In the genomic region with DNA sequence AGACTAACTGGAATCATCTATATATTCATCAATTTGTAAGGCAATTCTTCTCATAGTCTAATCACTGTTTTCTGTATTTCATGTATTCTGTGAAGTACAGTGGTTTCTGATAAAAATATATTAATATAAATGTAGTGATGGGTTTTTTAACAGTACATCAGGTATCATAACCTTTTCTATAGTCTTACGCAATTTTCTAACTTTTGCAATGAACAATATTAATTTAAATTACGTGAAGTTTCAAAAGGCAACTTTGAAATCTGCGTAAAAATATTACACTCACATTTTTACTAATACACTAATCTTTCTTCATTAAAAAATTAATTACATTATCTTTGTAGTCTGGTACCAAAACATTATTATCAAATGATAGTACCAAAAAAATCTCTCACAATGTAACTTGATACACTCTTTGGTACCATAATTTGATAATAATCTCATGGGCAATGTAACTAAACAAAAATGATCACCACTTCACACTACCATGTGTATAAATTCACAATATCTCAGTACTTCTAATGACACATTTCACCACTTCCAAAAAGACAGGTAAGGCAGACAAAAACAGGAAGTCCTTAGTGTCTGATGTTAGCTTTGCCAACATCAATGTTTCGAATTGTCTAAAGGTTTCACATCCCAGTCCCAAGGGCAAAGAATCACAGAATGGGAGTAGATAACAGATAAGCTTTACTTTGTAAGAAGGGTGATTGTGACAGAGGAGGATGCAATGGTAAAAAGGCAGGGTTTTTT, we compare ENCODE assay signal across 13 cellular contexts. TPM values are rescaled to one million over a fixed set of nuclear protein-coding genes. Genes with fewer than 3 reads are reported as not detected.
DNase-seq lines count a peak whose midpoint lies in the region; ATAC-seq and TF ChIP-seq lines count a peak whose summit lies in the region.
"Had no signal": no experiment of that assay in that cellular context is flagged by ENCODE, and none has a peak within 500 bp of the region (broad histone marks: within the 10 kb centered on the region; RNA-seq: fewer than 3 reads in every experiment).

No MANE protein-coding gene starts in this region.

- no peak for DNase-seq in activated CD8-positive, alpha-beta memory T cell treated with anti-CD3 and anti-CD28 coated beads, Interleukin-2, amount 10 ng/mL, durations not matched to agents 7 days and 5 days
- no peak for DNase-seq in activated CD8-positive, alpha-beta memory T cell treated with anti-CD3 and anti-CD28 coated beads, Interleukin-2, amount 50 U/mL, for 48 hours
- peak; percentile 54 for DNase-seq in RPMI8226
- DNase-seq in natural killer cell treated with Interleukin-12 subunit alpha and Interleukin-12 subunit beta and Interleukin-15 and Interleukin-18, amount 100 ng/mL, for 72 hours (ENCODE audit: low spot score), result no peak
- no peak for DNase-seq in putamen (ENCODE audit: low spot score)
- no peak for DNase-seq in GM10266 (ENCODE audit: extremely low spot score)
- DNase-seq in HFFc6, result no peak
- DNase-seq: GDM1, Karpas-422 had no signal

- peaks cover 3% of the 10 kb centered on the region for H3K36me3 Mint-ChIP-seq in activated CD8-positive, alpha-beta memory T cell treated with anti-CD3 and anti-CD28 coated beads, Interleukin-2, amount 10 ng/mL, durations not matched to agents 7 days and 5 days
- H3K36me3 Mint-ChIP-seq in natural killer cell treated with Interleukin-12 subunit alpha and Interleukin-12 subunit beta and Interleukin-15 and Interleukin-18, amount 100 ng/mL, for 72 hours, result no peaks in the 10 kb centered on the region
- H3K36me3 Mint-ChIP-seq in HFFc6 (ENCODE audit: low read depth), result no peaks in the 10 kb centered on the region

- TF ChIP-seq CTCF in GM10266 (IDR thresholded peaks at IDR 0.05; ENCODE audit: control insufficient read depth, insufficient read depth, low read depth, missing control alignments) (no peak), HFFc6 (IDR thresholded peaks at IDR 0.05) (no peak)

- CTCF ChIA-PET in activated CD8-positive, alpha-beta memory T cell treated with anti-CD3 and anti-CD28 coated beads, Interleukin-2, amount 10 ng/mL, durations not matched to agents 7 days and 5 days (lab: Charles Lee), result interaction anchor here (0.7 kb wide), 1 partner anchor 31 kb away, joined by 3 read pairs; no protein-coding TSS in a partner anchor

- peaks cover 14% of the 10 kb centered on the region for H3K4me1 Mint-ChIP-seq in activated CD8-positive, alpha-beta memory T cell treated with anti-CD3 and anti-CD28 coated beads, Interleukin-2, amount 10 ng/mL, durations not matched to agents 7 days and 5 days
- H3K4me1 Mint-ChIP-seq in natural killer cell treated with Interleukin-12 subunit alpha and Interleukin-12 subunit beta and Interleukin-15 and Interleukin-18, amount 100 ng/mL, for 72 hours (ENCODE audit: low read depth in 2 of 2), result peaks cover 9 to 12% of the 10 kb centered on the region in 2 donors
- peaks cover 37% of the 10 kb centered on the region for H3K4me1 Mint-ChIP-seq in HFFc6 (ENCODE audit: low read depth)

- H3K9me3 Mint-ChIP-seq in activated CD8-positive, alpha-beta memory T cell treated with anti-CD3 and anti-CD28 coated beads, Interleukin-2, amount 10 ng/mL, durations not matched to agents 7 days and 5 days (ENCODE audit: low read depth), result no peaks in the 10 kb centered on the region
- no peaks in the 10 kb centered on the region for H3K9me3 Mint-ChIP-seq in natural killer cell treated with Interleukin-12 subunit alpha and Interleukin-12 subunit beta and Interleukin-15 and Interleukin-18, amount 100 ng/mL, for 72 hours
- no peaks in the 10 kb centered on the region for H3K9me3 Mint-ChIP-seq in HFFc6
- H3K9me3 Mint-ChIP-seq: activated T-helper 2 cell treated with anti-CD3 and anti-CD28 coated beads, Interferon-gamma antibody, Interleukin-2, Interleukin-4, amounts not matched to agents 10 μg/mL and 5 μg/mL and 100 μg/mL, durations not matched to agents 14 hours and 24 hours and 36 hours had no signal

- H3K27ac Mint-ChIP-seq in activated CD8-positive, alpha-beta memory T cell treated with anti-CD3 and anti-CD28 coated beads, Interleukin-2, amount 10 ng/mL, durations not matched to agents 7 days and 5 days, result peak overlapping the region; percentile 69
- H3K27ac Mint-ChIP-seq in natural killer cell treated with Interleukin-12 subunit alpha and Interleukin-12 subunit beta and Interleukin-15 and Interleukin-18, amount 100 ng/mL, for 72 hours, result no peak overlapping the region
- no peak overlapping the region for H3K27ac Mint-ChIP-seq in HFFc6
- H3K27ac Mint-ChIP-seq: activated T-helper 2 cell treated with anti-CD3 and anti-CD28 coated beads, Interferon-gamma antibody, Interleukin-2, Interleukin-4, amounts not matched to agents 10 μg/mL and 5 μg/mL and 100 μg/mL, durations not matched to agents 14 hours and 24 hours and 36 hours had no signal

- no peaks in the 10 kb centered on the region for H3K27me3 Mint-ChIP-seq in activated CD8-positive, alpha-beta memory T cell treated with anti-CD3 and anti-CD28 coated beads, Interleukin-2, amount 10 ng/mL, durations not matched to agents 7 days and 5 days
- peaks cover 0 to 4% of the 10 kb centered on the region in 2 donors for H3K27me3 Mint-ChIP-seq in natural killer cell treated with Interleukin-12 subunit alpha and Interleukin-12 subunit beta and Interleukin-15 and Interleukin-18, amount 100 ng/mL, for 72 hours
- no peaks in the 10 kb centered on the region; the same call in 1 of the 2 replicates for H3K27me3 Mint-ChIP-seq in HFFc6 (ENCODE audit: insufficient read depth)

- peak overlapping the region; percentile 6 for H3K4me3 Mint-ChIP-seq in activated CD8-positive, alpha-beta memory T cell treated with anti-CD3 and anti-CD28 coated beads, Interleukin-2, amount 10 ng/mL, durations not matched to agents 7 days and 5 days
- H3K4me3 Mint-ChIP-seq in natural killer cell treated with Interleukin-12 subunit alpha and Interleukin-12 subunit beta and Interleukin-15 and Interleukin-18, amount 100 ng/mL, for 72 hours, result peak overlapping the region; percentile 30
- no peak overlapping the region for H3K4me3 Mint-ChIP-seq in HFFc6

- ATAC-seq in activated CD8-positive, alpha-beta memory T cell treated with anti-CD3 and anti-CD28 coated beads, Interleukin-2, amount 10 ng/mL, durations not matched to agents 7 days and 5 days, result no peak
- ATAC-seq in HG02588 (IDR thresholded peaks at IDR 0.05; ENCODE audit: unreplicated experiment), result peak; percentile 46
- ATAC-seq in natural killer cell treated with Interleukin-12 subunit alpha and Interleukin-12 subunit beta and Interleukin-15 and Interleukin-18, amount 100 ng/mL, for 72 hours, result no peak

RNA-seq across cellular contexts. Expression of a gene that starts 8.7 kb away (rescaled TPM):
- under 1 TPM in 1 of 2 experiments, not detected in 1; 0.18 TPM for total RNA-seq in activated CD8-positive, alpha-beta memory T cell treated with anti-CD3 and anti-CD28 coated beads, Interleukin-2, amount 10 ng/mL, durations not matched to agents 7 days and 5 days
- total RNA-seq in natural killer cell treated with Interleukin-12 subunit alpha and Interleukin-12 subunit beta and Interleukin-15 and Interleukin-18, amount 100 ng/mL, for 72 hours, result under 1 TPM in 1 of 2 donors, not detected in 1; 0.17 TPM
- total RNA-seq in HFFc6 (2021; fragmentation: NEBNext Ultra II Directional; extraction: Animal tissue kit (Norgen Biotek cat#: 25700)), result under 1 TPM in 4 of 6 experiments, not detected in 2; 0.16 to 0.48 (median 0.30) TPM
- total RNA-seq: activated T-helper 2 cell treated with anti-CD3 and anti-CD28 coated beads, Interferon-gamma antibody, Interleukin-2, Interleukin-4, amounts not matched to agents 10 μg/mL and 5 μg/mL and 100 μg/mL, durations not matched to agents 14 hours and 24 hours and 36 hours; dermis microvascular lymphatic vessel endothelial cell; T-helper 2 cell treated with Interferon-gamma antibody and Interleukin-4, amounts not matched to agents 100 ng/mL and 5 ng/mL, for 36 hours had no signal

RNA-seq across cellular contexts. Expression of a gene that starts 8.8 kb away (rescaled TPM):
- total RNA-seq in activated CD8-positive, alpha-beta memory T cell treated with anti-CD3 and anti-CD28 coated beads, Interleukin-2, amount 10 ng/mL, durations not matched to agents 7 days and 5 days, result 10 to 100 TPM in 1 of 2 experiments, 1 to 10 TPM in 1; 9.3 to 10.9 TPM
- total RNA-seq in natural killer cell treated with Interleukin-12 subunit alpha and Interleukin-12 subunit beta and Interleukin-15 and Interleukin-18, amount 100 ng/mL, for 72 hours, result 10 to 100 TPM in 1 of 2 donors, 1 to 10 TPM in 1; 6.6 to 10.7 TPM
- total RNA-seq in HFFc6 (2021; fragmentation: NEBNext Ultra II Directional; extraction: Animal tissue kit (Norgen Biotek cat#: 25700)), result 10 to 100 TPM; 19.1 to 29.2 (median 25.7) TPM
